12 cellular contexts compared by ENCODE assay signal in genomic region chr19:3389446-3389778, GRCh38. TPM values are rescaled to one million over a fixed set of nuclear protein-coding genes. Genes with fewer than 3 reads are reported as not detected.
A peak's percentile ranks its signal among the peaks of the same experiment; 100 is the strongest.
DNase-seq lines count a peak whose midpoint lies in the region; ATAC-seq and TF ChIP-seq lines count a peak whose summit lies in the region.
"Had no signal": no experiment of that assay in that cellular context is flagged by ENCODE, and none has a peak within 500 bp of the region (broad histone marks: within the 10 kb centered on the region; RNA-seq: fewer than 3 reads in every experiment).

No MANE protein-coding gene starts in this region.

- peaks cover 37 to 56% (median 47%) of the 10 kb centered on the region in 4 donors for H3K4me1 ChIP-seq in liver (ENCODE audit: control insufficient read depth in 4 of 4, insufficient read depth in 4 of 4, low read length in 3 of 4)
- peaks cover 20 to 79% (median 59%) of the 10 kb centered on the region in 6 donors for H3K4me1 ChIP-seq in spleen

- H3K36me3 ChIP-seq in liver (ENCODE audit: control insufficient read depth in 4 of 4, insufficient read depth in 3 of 4, low read depth in 1 of 4, low read length in 3 of 4) (peaks cover 0 to 8% (median 0%) of the 10 kb centered on the region in 4 donors), spleen (peaks cover 0 to 66% (median 0%) of the 10 kb centered on the region in 6 donors)

- no peak for TF ChIP-seq POLR2A in spleen (IDR thresholded peaks at IDR 0.05)

- POLR2A ChIA-PET in AG04450 (lab: Yijun Ruan, JAX), result no interaction called here

- no peak for DNase-seq in AG04450 (ENCODE audit: low read depth, low spot score)
- no peak for DNase-seq in spleen
- DNase-seq in dermis blood vessel endothelial cell, result no peak
- DNase-seq in HK-2 (ENCODE audit: unreplicated experiment), result no peak
- DNase-seq in NCI-H446 (lab: John Stamatoyannopoulos, UW), result no peak
- DNase-seq: activated CD8-positive, alpha-beta T cell treated with anti-CD3 and anti-CD28 coated beads, Interleukin-2, amount 10 ng/mL, durations not matched to agents 7 days and 5 days; NCI-H1694 treated with DMSO at 0.1 percent for 48 hours; nucleus accumbens; OCI-M1 had no signal

- peak overlapping the region; percentile 52 for H3K27ac ChIP-seq in AG04450 (ENCODE audit: low read depth, low read length)
- peak overlapping the region; percentile 34 for H3K27ac ChIP-seq in angular gyrus (ENCODE audit: low read depth, low read length)
- H3K27ac ChIP-seq in liver (ENCODE audit: low read depth in 1 of 2, low read length in 2 of 2), result peak overlapping the region; percentile 85 to 93
- H3K27ac ChIP-seq in spleen, result peak overlapping the region in 6 of 8 donors; percentile 33 to 83 (median 76)

- intact Hi-C loops in spleen (cut with DNase I; ENCODE audit: low total_unique reads), result no loop called here

- ATAC-seq in GM18520 (IDR thresholded peaks at IDR 0.05; ENCODE audit: unreplicated experiment), result no peak

- H3K27me3 ChIP-seq in AG04450 (ENCODE audit: control insufficient read depth, insufficient read depth, low read length) (no peaks in the 10 kb centered on the region), liver (ENCODE audit: control insufficient read depth in 4 of 4, insufficient read depth in 4 of 4, low read length in 3 of 4) (no peaks in the 10 kb centered on the region), spleen (replicated peaks in 1 of 7) (no peaks in the 10 kb centered on the region)

- TF ChIP-seq RAD21 in liver (IDR thresholded peaks at IDR 0.05), result no peak

- H3K9me3 ChIP-seq in AG04450 (ENCODE audit: control insufficient read depth, insufficient read depth, low read length) (no peaks in the 10 kb centered on the region; the same call in 1 of the 2 replicates), liver (ENCODE audit: control insufficient read depth in 4 of 4, low read length in 3 of 4) (no peaks in the 10 kb centered on the region), spleen (no peaks in the 10 kb centered on the region)

- CTCF ChIA-PET in AG04450 (lab: Charles Lee), result no interaction called here

- TF ChIP-seq CTCF in AG04450 (IDR thresholded peaks at IDR 0.05; ENCODE audit: low read depth, low read length) (no peak), liver (IDR thresholded peaks at IDR 0.05; ENCODE audit: low read depth, low read length, missing input control) (no peak), spleen (IDR thresholded peaks at IDR 0.05 in 8 of 11, conservative IDR thresholded peaks at IDR 0.05 in 3 of 11) (no peak)

- no peak overlapping the region for H3K9ac ChIP-seq in liver (ENCODE audit: low read depth in 1 of 2, low read length in 2 of 2)

- WGBS in liver, result 73% methylated on average over 9 of the region's 9 CpGs
- WGBS in spleen, 5 donors, result 82 to 93% (median 91%) methylated on average over 7 to 9 of the region's 9 CpGs

- H3K4me3 ChIP-seq in AG04450 (ENCODE audit: low read depth, low read length), result no peak overlapping the region
- no peak overlapping the region for H3K4me3 ChIP-seq in liver (ENCODE audit: low read depth in 1 of 3, low read length in 3 of 3)
- H3K4me3 ChIP-seq in spleen, result no peak overlapping the region

TF ChIP-seq in liver, 16 proteins besides CTCF, POLR2A, EP300 and RAD21:
- TF ChIP-seq TAF1 (conservative IDR thresholded peaks at IDR 0.05) (no peak), JUND (IDR thresholded peaks at IDR 0.05) (no peak), ZBTB33 (IDR thresholded peaks at IDR 0.05) (no peak), YY1 (IDR thresholded peaks at IDR 0.05) (no peak), RXRA (IDR thresholded peaks at IDR 0.05) (no peak), GABPA (IDR thresholded peaks at IDR 0.05 in 1 of 2, conservative IDR thresholded peaks at IDR 0.05 in 1 of 2) (no peak), MAX (IDR thresholded peaks at IDR 0.05) (no peak), SP1 (IDR thresholded peaks at IDR 0.05) (no peak), HNF4G (IDR thresholded peaks at IDR 0.05) (no peak), HNF4A (conservative IDR thresholded peaks at IDR 0.05) (no peak)

RNA-seq across cellular contexts. Expression of gene NFIC, which starts 23.0 kb away (rescaled TPM):
- polyA plus RNA-seq in AG04450 (2011; rRNA removed), result 3.9 and 7.7 TPM in 2 replicates
- 15.0 and 21.4 TPM in 2 replicates for polyA minus RNA-seq in AG04450 (2011; rRNA and poly(A)+ RNA removed)
- 100 to 1,000 TPM in 1 of 2 donors, 10 to 100 TPM in 1; 12.8 to 100 TPM for total RNA-seq in liver
- polyA plus RNA-seq in liver, result 10 to 100 TPM; 71.8 to 78.5 TPM
- 100 to 1,000 TPM in 2 of 7 donors, 10 to 100 TPM in 5; 65.4 to 125 (median 77.1) TPM for total RNA-seq in spleen
- polyA plus RNA-seq in spleen, result 10 to 100 TPM in 1 of 3 donors, 1 to 10 TPM in 2; 4.1 to 23.4 (median 4.2) TPM
- total RNA-seq in dermis blood vessel endothelial cell, result 33.0 and 59.0 TPM in 2 replicates

Comparison
In these comparisons a context has a peak if more than half of its experiments do, and no peak if none do; other contexts are left out.
1. H3K27ac ChIP-seq: peak in every context shown above with its lines; median percentile 89 in liver; 76 in spleen; 52 in AG04450; 34 in angular gyrus.